16 cellular contexts compared by ENCODE assay signal in genomic region chr7:24346716-24347115, GRCh38.
DNase-seq lines count a peak whose midpoint lies in the region; ATAC-seq and TF ChIP-seq lines count a peak whose summit lies in the region.
"Had no signal": no experiment of that assay in that cellular context is flagged by ENCODE, and none has a peak within 500 bp of the region (broad histone marks: within the 10 kb centered on the region; RNA-seq: fewer than 3 reads in every experiment).

No MANE protein-coding gene starts in this region.

- no peaks in the 10 kb centered on the region for H3K27me3 ChIP-seq in BLaER1
- no peaks in the 10 kb centered on the region for H3K27me3 ChIP-seq in SJCRH30
- no peaks in the 10 kb centered on the region for H3K27me3 ChIP-seq in upper lobe of left lung

- H3K4me2 ChIP-seq in BLaER1: peak overlapping the region; percentile 54
- H3K4me2 ChIP-seq: A549 had no signal

- WGBS in upper lobe of left lung, 2 donors: 97% methylated on average over 3 of the region's 3 CpGs

- no peak overlapping the region for H3K4me3 Mint-ChIP-seq in stimulated activated naive CD8-positive, alpha-beta T cell treated with anti-CD3 and anti-CD28 coated beads, Interleukin-15, amount 100 ng/mL, for 72 hours
- H3K4me3 Mint-ChIP-seq: CD8-positive, alpha-beta T cell; H9 had no signal

- no peaks in the 10 kb centered on the region for H3K4me1 Mint-ChIP-seq in stimulated activated naive CD8-positive, alpha-beta T cell treated with anti-CD3 and anti-CD28 coated beads, Interleukin-15, amount 100 ng/mL, for 72 hours

- H3K9me3 Mint-ChIP-seq in stimulated activated naive CD8-positive, alpha-beta T cell treated with anti-CD3 and anti-CD28 coated beads, Interleukin-15, amount 100 ng/mL, for 72 hours: no peaks in the 10 kb centered on the region
- H3K9me3 Mint-ChIP-seq: CD8-positive, alpha-beta T cell; H9 had no signal

- TF ChIP-seq POLR2A in upper lobe of left lung (IDR thresholded peaks at IDR 0.05): no peak

- ATAC-seq in upper lobe of left lung (ENCODE audit: low FRiP score in 2 of 2) (no peak), GM19467 (IDR thresholded peaks at IDR 0.05; ENCODE audit: unreplicated experiment) (no peak)
- ATAC-seq in stimulated activated naive CD8-positive, alpha-beta T cell treated with anti-CD3 and anti-CD28 coated beads, Interleukin-15, amount 100 ng/mL, for 72 hours: no peak
- ATAC-seq: A549; CD8-positive, alpha-beta T cell; GM12878; K562 had no signal

- no peak overlapping the region for H3K9ac ChIP-seq in BLaER1

- H3K9me3 ChIP-seq in BLaER1 (peaks cover 38% of the 10 kb centered on the region), SJCRH30 (replicated peaks) (no peaks in the 10 kb centered on the region), upper lobe of left lung (no peaks in the 10 kb centered on the region)
- H3K9me3 ChIP-seq: A549 had no signal

- H3K27me3 Mint-ChIP-seq in stimulated activated naive CD8-positive, alpha-beta T cell treated with anti-CD3 and anti-CD28 coated beads, Interleukin-15, amount 100 ng/mL, for 72 hours: no peaks in the 10 kb centered on the region

- peaks cover 8% of the 10 kb centered on the region; the same call in 1 of the 2 replicates for H3K36me3 ChIP-seq in BLaER1
- H3K36me3 ChIP-seq in SJCRH30: no peaks in the 10 kb centered on the region
- H3K36me3 ChIP-seq in upper lobe of left lung: no peaks in the 10 kb centered on the region

- DNase-seq in ELR (ENCODE audit: low read depth): peak; percentile 37
- peak; percentile 79 for DNase-seq in M059J (ENCODE audit: low read depth)
- DNase-seq in SJCRH30: no peak
- DNase-seq in upper lobe of left lung: no peak
- no peak for DNase-seq in stimulated activated naive CD8-positive, alpha-beta T cell treated with anti-CD3 and anti-CD28 coated beads, Interleukin-15, amount 100 ng/mL, for 72 hours
- no peak for DNase-seq in activated CD4-positive, alpha-beta T cell treated with anti-CD3 and anti-CD28 coated beads for 1 hour
- DNase-seq: AML-193; Calu3; CD8-positive, alpha-beta T cell; DMS79 treated with DMSO at 0.1 percent for 48 hours; H9 had no signal

- no peak overlapping the region for H3K27ac Mint-ChIP-seq in stimulated activated naive CD8-positive, alpha-beta T cell treated with anti-CD3 and anti-CD28 coated beads, Interleukin-15, amount 100 ng/mL, for 72 hours
- H3K27ac Mint-ChIP-seq: CD8-positive, alpha-beta T cell; H9 had no signal

- H3K4me3 ChIP-seq in BLaER1 (no peak overlapping the region), SJCRH30 (no peak overlapping the region), upper lobe of left lung (no peak overlapping the region)
- H3K4me3 ChIP-seq: A549, GM12878, K562 had no signal

- H3K4me1 ChIP-seq in BLaER1 (peaks cover 29% of the 10 kb centered on the region), SJCRH30 (peaks cover 15% of the 10 kb centered on the region), upper lobe of left lung (no peaks in the 10 kb centered on the region)
- H3K4me1 ChIP-seq: A549 had no signal

- no peak overlapping the region for H3K27ac ChIP-seq in BLaER1
- peak overlapping the region; percentile 58 for H3K27ac ChIP-seq in SJCRH30
- H3K27ac ChIP-seq in upper lobe of left lung: no peak overlapping the region
- H3K27ac ChIP-seq: A549 had no signal

- TF ChIP-seq CTCF in upper lobe of left lung (IDR thresholded peaks at IDR 0.05): no peak

- no peak for TF ChIP-seq EP300 in upper lobe of left lung (IDR thresholded peaks at IDR 0.05)

- H4K20me1 ChIP-seq in BLaER1: no peaks in the 10 kb centered on the region

Comparison
In these comparisons a context has a peak if more than half of its experiments do, and no peak if none do; other contexts are left out.
1. DNase-seq: peak in ELR (single experiment) and M059J (single experiment); none in SJCRH30 (0 of 2), upper lobe of left lung (0 of 2), stimulated activated naive CD8-positive, alpha-beta T cell treated with anti-CD3 and anti-CD28 coated beads, Interleukin-15, amount 100 ng/mL, for 72 hours (0 of 2) and activated CD4-positive, alpha-beta T cell treated with anti-CD3 and anti-CD28 coated beads for 1 hour (single experiment).